ENCODE assay signal across 19 cellular contexts in genomic region chr18:62037989-62038778, GRCh38.
A peak's percentile ranks its signal among the peaks of the same experiment; 100 is the strongest.
DNase-seq lines count a peak whose midpoint lies in the region; ATAC-seq and TF ChIP-seq lines count a peak whose summit lies in the region.
"Had no signal": no experiment of that assay in that cellular context is flagged by ENCODE, and none has a peak within 500 bp of the region (broad histone marks: within the 10 kb centered on the region; RNA-seq: fewer than 3 reads in every experiment).

No MANE protein-coding gene starts in this region.

- no peak overlapping the region for H3K27ac Mint-ChIP-seq in activated CD8-positive, alpha-beta T cell treated with anti-CD3 and anti-CD28 coated beads for 36 hours
- H3K27ac Mint-ChIP-seq: stimulated activated naive B cell treated with anti-CD40 and anti-IgM and Interleukin-4, amounts not matched to agents 10 μg/mL and 1 μg/mL and 100 μg/mL, for 72 hours had no signal

- no peaks in the 10 kb centered on the region for H3K27me3 ChIP-seq in adrenal gland
- H3K27me3 ChIP-seq: pancreas had no signal

- H3K27ac ChIP-seq in adrenal gland, result no peak overlapping the region
- H3K27ac ChIP-seq: A549, pancreas had no signal

- H3K4me1 Mint-ChIP-seq in activated CD8-positive, alpha-beta T cell treated with anti-CD3 and anti-CD28 coated beads for 36 hours (ENCODE audit: low read depth), result peaks cover 6% of the 10 kb centered on the region
- H3K4me1 Mint-ChIP-seq: central memory CD8-positive, alpha-beta T cell; stimulated activated naive B cell treated with anti-CD40 and anti-IgM and Interleukin-4, amounts not matched to agents 10 μg/mL and 1 μg/mL and 100 μg/mL, for 72 hours had no signal

- ATAC-seq in activated CD8-positive, alpha-beta T cell treated with anti-CD3 and anti-CD28 coated beads for 36 hours, result no peak
- ATAC-seq: A549; HCT116; mucosa of descending colon; stimulated activated naive B cell treated with anti-CD40 and anti-IgM and Interleukin-4, amounts not matched to agents 10 μg/mL and 1 μg/mL and 100 μg/mL, for 72 hours had no signal

- no peak overlapping the region for H3K4me3 ChIP-seq in adrenal gland
- H3K4me3 ChIP-seq: A549, mucosa of descending colon, pancreas had no signal

- no peaks in the 10 kb centered on the region for H3K27me3 Mint-ChIP-seq in activated CD8-positive, alpha-beta T cell treated with anti-CD3 and anti-CD28 coated beads for 36 hours
- H3K27me3 Mint-ChIP-seq: central memory CD8-positive, alpha-beta T cell had no signal

- no peaks in the 10 kb centered on the region for H3K36me3 Mint-ChIP-seq in activated CD8-positive, alpha-beta T cell treated with anti-CD3 and anti-CD28 coated beads for 36 hours (ENCODE audit: low read depth)

- intact Hi-C loops in activated CD8-positive, alpha-beta T cell treated with anti-CD3 and anti-CD28 coated beads for 36 hours (cut with micrococcal nuclease), result no loop called here
- intact Hi-C loops in adrenal gland (cut with DNase I), result no loop called here

- TF ChIP-seq CTCF in activated CD8-positive, alpha-beta T cell treated with anti-CD3 and anti-CD28 coated beads for 36 hours (IDR thresholded peaks at IDR 0.05), result no peak
- TF ChIP-seq CTCF in adrenal gland (IDR thresholded peaks at IDR 0.05), result no peak

- H3K4me3 Mint-ChIP-seq in activated CD8-positive, alpha-beta T cell treated with anti-CD3 and anti-CD28 coated beads for 36 hours, result no peak overlapping the region
- H3K4me3 Mint-ChIP-seq: central memory CD8-positive, alpha-beta T cell; stimulated activated naive B cell treated with anti-CD40 and anti-IgM and Interleukin-4, amounts not matched to agents 10 μg/mL and 1 μg/mL and 100 μg/mL, for 72 hours had no signal

- DNase-seq in AG08395 (ENCODE audit: low spot score) (peak; percentile 22), NCI-H524 treated with DMSO at 0.1 percent for 48 hours (lab: John Stamatoyannopoulos, UW) (peak; percentile 8), fibroblast of gingiva (ENCODE audit: low read depth) (peak; percentile 40), lung microvascular endothelial cell (ENCODE audit: low read depth in 2 of 2) (peak; percentile 16 to 46), adrenal gland (no peak), mucosa of gallbladder (ENCODE audit: low spot score) (no peak), NCI-H446 treated with DMSO at 0.1 percent for 48 hours (lab: John Stamatoyannopoulos, UW) (no peak)
- DNase-seq in activated CD8-positive, alpha-beta T cell treated with anti-CD3 and anti-CD28 coated beads for 36 hours, result no peak
- DNase-seq: activated CD4-positive, CD25-positive, alpha-beta regulatory T cell treated with anti-CD3 and anti-CD28 coated beads, Interleukin-2, amount 50 U/mL, for 72 hours; activated naive CD4-positive, alpha-beta T cell treated with Interleukin-2 at 50 U/mL for 16 hours; KG1; mucosa of descending colon; NCI-H1105; NCI-H2171; pancreas; stimulated activated naive B cell treated with anti-CD40 and anti-IgM and Interleukin-4, amounts not matched to agents 10 μg/mL and 1 μg/mL and 100 μg/mL, for 72 hours had no signal

- CTCF ChIA-PET in activated CD8-positive, alpha-beta T cell treated with anti-CD3 and anti-CD28 coated beads for 36 hours (lab: Charles Lee), result no interaction called here

- H3K9me3 ChIP-seq in adrenal gland (replicated peaks in 1 of 3), result no peaks in the 10 kb centered on the region
- H3K9me3 ChIP-seq: A549, mucosa of descending colon, pancreas had no signal

- no peaks in the 10 kb centered on the region for H3K36me3 ChIP-seq in adrenal gland (replicated peaks in 1 of 2)
- H3K36me3 ChIP-seq: pancreas had no signal

- H3K4me1 ChIP-seq in adrenal gland (replicated peaks in 1 of 2), result no peaks in the 10 kb centered on the region
- H3K4me1 ChIP-seq: A549, pancreas had no signal

- no peak for TF ChIP-seq POLR2A in adrenal gland (IDR thresholded peaks at IDR 0.05)

- 60 to 70% (median 64%) methylated on average over 6 of the region's 6 CpGs for WGBS in adrenal gland, 4 donors

- POLR2A ChIA-PET in activated CD8-positive, alpha-beta T cell treated with anti-CD3 and anti-CD28 coated beads for 36 hours (lab: Charles Lee), result interaction anchor here (0.6 kb wide), 2 partner anchors 87 to 191 kb away, joined by 3 read pairs; no protein-coding TSS in a partner anchor

- no peaks in the 10 kb centered on the region for H3K9me3 Mint-ChIP-seq in activated CD8-positive, alpha-beta T cell treated with anti-CD3 and anti-CD28 coated beads for 36 hours
- H3K9me3 Mint-ChIP-seq: central memory CD8-positive, alpha-beta T cell; stimulated activated naive B cell treated with anti-CD40 and anti-IgM and Interleukin-4, amounts not matched to agents 10 μg/mL and 1 μg/mL and 100 μg/mL, for 72 hours had no signal

Comparison
In these comparisons a context has a peak if more than half of its experiments do, and no peak if none do; other contexts are left out.
1. DNase-seq: peak in AG08395 (single experiment), NCI-H524 treated with DMSO at 0.1 percent for 48 hours (single experiment), fibroblast of gingiva (single experiment) and lung microvascular endothelial cell (2 of 2); none in activated CD8-positive, alpha-beta T cell treated with anti-CD3 and anti-CD28 coated beads for 36 hours (single experiment), adrenal gland (0 of 7), mucosa of gallbladder (single experiment) and NCI-H446 treated with DMSO at 0.1 percent for 48 hours (single experiment).